In the genomic region with DNA sequence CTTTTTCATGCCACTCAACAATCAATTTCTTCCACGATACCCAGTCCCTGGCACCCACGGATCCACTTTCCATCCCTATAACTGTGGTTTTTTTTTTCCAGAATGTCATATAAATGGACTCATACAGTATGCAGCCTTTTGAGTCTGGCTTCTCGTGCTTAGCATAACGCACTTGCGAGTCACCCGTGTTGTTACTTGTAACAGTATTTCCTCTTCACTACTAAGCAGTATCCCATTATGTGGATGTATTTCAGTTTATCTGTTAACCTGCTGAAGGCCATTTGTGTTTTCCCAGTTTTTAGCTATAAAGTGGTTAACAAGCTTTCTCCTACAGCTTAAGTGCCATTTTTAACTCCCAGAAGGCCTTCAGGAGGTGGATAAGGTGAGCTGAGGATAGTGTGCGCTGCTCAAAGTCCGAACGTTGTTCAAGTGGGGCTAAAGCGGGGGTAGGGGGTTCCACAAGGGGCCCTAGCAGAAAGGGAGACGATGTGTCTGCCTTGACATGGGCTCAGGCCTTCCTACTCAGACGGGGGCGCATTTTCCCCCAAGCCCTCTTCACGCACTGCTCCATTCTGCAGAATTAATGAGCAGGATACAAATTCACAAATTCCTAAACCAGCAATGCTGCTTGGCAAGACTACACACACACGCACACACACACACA, we compare ENCODE assay signal across 8 cellular contexts. TPM values are rescaled to one million over a fixed set of nuclear protein-coding genes. Genes with fewer than 3 reads are reported as not detected.
DNase-seq lines count a peak whose midpoint lies in the region; ATAC-seq and TF ChIP-seq lines count a peak whose summit lies in the region.

No MANE protein-coding gene starts in this region.

- H2AFZ ChIP-seq in KMS-11 (ENCODE audit: low read depth) (peak overlapping the region; percentile 72), parathyroid adenoma (peak overlapping the region; percentile 84)

- H3K27me3 ChIP-seq in KMS-11 (ENCODE audit: insufficient read depth, low read depth) (no peaks in the 10 kb centered on the region), parathyroid adenoma (ENCODE audit: control insufficient read depth, insufficient read depth, low read length) (no peaks in the 10 kb centered on the region)

- H3K4me3 ChIP-seq in KMS-11 (IDR thresholded peaks at IDR 0.05; ENCODE audit: insufficient read depth, low read depth, low read length) (peak overlapping the region; percentile 100), parathyroid adenoma (ENCODE audit: low read depth, low read length) (peak overlapping the region; percentile 72)

- DNase-seq in activated naive CD4-positive, alpha-beta T cell treated with Interleukin-2 at 50 U/mL for 16 hours = peak; percentile 12
- DNase-seq in activated naive CD4-positive, alpha-beta T cell treated with anti-CD3 and anti-CD28 coated beads, Interleukin-2, amount 50 U/mL, for 16 hours = no peak
- DNase-seq in activated T-cell treated with anti-CD3 and anti-CD28 coated beads, Interleukin-2, amount 50 U/mL, for 72 hours = peak in 1 of 2 donors; percentile 28
- peak; percentile 36 for DNase-seq in glomerular visceral epithelial cell (ENCODE audit: extremely low spot score)
- DNase-seq in epidermal melanocyte (ENCODE audit: insufficient read length, low spot score) = no peak

- H3K9me3 ChIP-seq in parathyroid adenoma (ENCODE audit: control insufficient read depth, low read length) = no peaks in the 10 kb centered on the region

- H3K4me3 Mint-ChIP-seq in activated T-cell treated with anti-CD3 and anti-CD28 coated beads, Interleukin-2, amount 50 U/mL, for 72 hours = peak overlapping the region; percentile 87 to 96

- peaks cover 85% of the 10 kb centered on the region for H3K4me1 Mint-ChIP-seq in activated T-cell treated with anti-CD3 and anti-CD28 coated beads, Interleukin-2, amount 50 U/mL, for 72 hours (ENCODE audit: low read depth)

- H3K9ac ChIP-seq in KMS-11 = peak overlapping the region; percentile 96
- peak overlapping the region; percentile 53 for H3K9ac ChIP-seq in parathyroid adenoma

- H3K4me2 ChIP-seq in KMS-11 (peak overlapping the region; percentile 96), parathyroid adenoma (ENCODE audit: low read length) (peak overlapping the region; percentile 78)

- H3K9me3 Mint-ChIP-seq in activated T-cell treated with anti-CD3 and anti-CD28 coated beads, Interleukin-2, amount 50 U/mL, for 72 hours = no peaks in the 10 kb centered on the region

- peaks cover 33% of the 10 kb centered on the region for H4K20me1 ChIP-seq in KMS-11 (ENCODE audit: insufficient read depth)

- H3K27ac ChIP-seq in KMS-11 (peak overlapping the region; percentile 89), parathyroid adenoma (peak overlapping the region; percentile 88)

- H3K4me1 ChIP-seq in KMS-11 (ENCODE audit: low read depth, poor library complexity, severe bottlenecking) = peaks cover 85% of the 10 kb centered on the region
- H3K4me1 ChIP-seq in parathyroid adenoma = no peaks in the 10 kb centered on the region

- no peak; the same call in 1 of the 2 replicates for TF ChIP-seq CTCF in KMS-11 (conservative IDR thresholded peaks at IDR 0.05; ENCODE audit: low read depth, low read length)
- no peak for TF ChIP-seq CTCF in parathyroid adenoma (IDR thresholded peaks at IDR 0.05)

- peak overlapping the region; percentile 90 for H3K27ac Mint-ChIP-seq in activated T-cell treated with anti-CD3 and anti-CD28 coated beads, Interleukin-2, amount 50 U/mL, for 72 hours

- ATAC-seq in activated T-cell treated with anti-CD3 and anti-CD28 coated beads, Interleukin-2, amount 50 U/mL, for 72 hours (replicated peaks in 1 of 2) = peak; percentile 5 to 14
- no peak for ATAC-seq in HG03196 (IDR thresholded peaks at IDR 0.05; ENCODE audit: unreplicated experiment)

- H3K36me3 ChIP-seq in KMS-11 (ENCODE audit: insufficient read depth) = peaks cover 4% of the 10 kb centered on the region; the same call in 1 of the 2 replicates
- H3K36me3 ChIP-seq in parathyroid adenoma (ENCODE audit: control insufficient read depth, insufficient read depth, low read length) = no peaks in the 10 kb centered on the region

- H3K79me2 ChIP-seq in KMS-11 (ENCODE audit: insufficient read depth, low read depth) = peaks cover 93% of the 10 kb centered on the region
- peaks cover 11% of the 10 kb centered on the region for H3K79me2 ChIP-seq in parathyroid adenoma

- peaks cover 16 to 31% of the 10 kb centered on the region in 2 donors for H3K36me3 Mint-ChIP-seq in activated T-cell treated with anti-CD3 and anti-CD28 coated beads, Interleukin-2, amount 50 U/mL, for 72 hours (ENCODE audit: insufficient read depth in 2 of 2)

- no peaks in the 10 kb centered on the region for H3K27me3 Mint-ChIP-seq in activated T-cell treated with anti-CD3 and anti-CD28 coated beads, Interleukin-2, amount 50 U/mL, for 72 hours (ENCODE audit: low read depth)

RNA-seq across cellular contexts. Expression of a gene that starts 0.8 kb away (rescaled TPM):
- total RNA-seq in activated T-cell treated with anti-CD3 and anti-CD28 coated beads, Interleukin-2, amount 50 U/mL, for 72 hours = 100 to 1,000 TPM; 257 to 305 TPM

RNA-seq across cellular contexts. Expression of a gene that starts 39.6 kb away (rescaled TPM):
- total RNA-seq in activated T-cell treated with anti-CD3 and anti-CD28 coated beads, Interleukin-2, amount 50 U/mL, for 72 hours = under 1 TPM in 1 of 2 donors, not detected in 1; 0.05 TPM

RNA-seq across cellular contexts. Expression of a gene that starts 48.8 kb away (rescaled TPM):
- total RNA-seq in activated T-cell treated with anti-CD3 and anti-CD28 coated beads, Interleukin-2, amount 50 U/mL, for 72 hours = 100 to 1,000 TPM in 1 of 2 donors, 10 to 100 TPM in 1; 99.6 to 102 TPM

Comparison
In these comparisons a context has a peak if more than half of its experiments do, and no peak if none do; other contexts are left out.
1. DNase-seq: peak in activated naive CD4-positive, alpha-beta T cell treated with Interleukin-2 at 50 U/mL for 16 hours (single experiment) and glomerular visceral epithelial cell (single experiment); none in activated naive CD4-positive, alpha-beta T cell treated with anti-CD3 and anti-CD28 coated beads, Interleukin-2, amount 50 U/mL, for 16 hours (single experiment) and epidermal melanocyte (single experiment).